Comparison of ENCODE assay signal across 25 cellular contexts in genomic region chr5:1000329-1000728, GRCh38. TPM values are rescaled to one million over a fixed set of nuclear protein-coding genes. Genes with fewer than 3 reads are reported as not detected.
A peak's percentile ranks its signal among the peaks of the same experiment; 100 is the strongest.
DNase-seq lines count a peak whose midpoint lies in the region; ATAC-seq, FAIRE-seq and TF ChIP-seq lines count a peak whose summit lies in the region.
"Had no signal": no experiment of that assay in that cellular context is flagged by ENCODE, and none has a peak within 500 bp of the region (broad histone marks: within the 10 kb centered on the region; RNA-seq: fewer than 3 reads in every experiment).

No MANE protein-coding gene starts in this region.

- intact Hi-C loops in lower lobe of right lung (cut with DNase I) (no loop called here), testis (cut with DNase I; ENCODE audit: low total_unique reads) (no loop called here)

- H3K36me3 ChIP-seq in WERI-Rb-1 = no peaks in the 10 kb centered on the region
- H3K36me3 ChIP-seq in lower lobe of right lung = no peaks in the 10 kb centered on the region
- H3K36me3 ChIP-seq in testis (ENCODE audit: low read depth, missing control alignments) = no peaks in the 10 kb centered on the region
- no peaks in the 10 kb centered on the region for H3K36me3 ChIP-seq in GM23248 (ENCODE audit: low read depth)
- no peaks in the 10 kb centered on the region for H3K36me3 ChIP-seq in small intestine (ENCODE audit: control insufficient read depth in 2 of 2, insufficient read depth in 2 of 2, low read length in 2 of 2)
- H3K36me3 ChIP-seq: BE2C, uterus had no signal

- DNase-seq in activated effector memory CD4-positive, alpha-beta T cell treated with anti-CD3 and anti-CD28 coated beads, Interleukin-2, amount 50 U/mL, for 16 hours = peak; percentile 47
- DNase-seq in activated effector memory CD4-positive, alpha-beta T cell treated with Interleukin-2 at 50 U/mL for 16 hours = no peak
- DNase-seq in WERI-Rb-1 (peak; percentile 5), lower lobe of right lung (peak; percentile 29), testis (peak; percentile 10), GM23248 (no peak), small intestine (no peak), frontal cortex (ENCODE audit: low spot score in 2 of 2) (no peak)
- DNase-seq: activated CD4-positive, alpha-beta T cell treated with anti-CD3 and anti-CD28 coated beads for 36 hours; anterior cingulate cortex; BE2C; EL; NCI-H1092; NCI-H1694 treated with DMSO at 0.1 percent for 48 hours; NCI-H446 treated with DMSO at 0.1 percent for 48 hours; NCI-H774; SHP77; stimulated activated naive B cell treated with anti-CD40 and anti-IgM and Interleukin-4, amounts not matched to agents 10 μg/mL and 1 μg/mL and 100 μg/mL, for 72 hours had no signal

- no peak for ATAC-seq in lower lobe of right lung
- ATAC-seq: activated CD4-positive, alpha-beta T cell treated with anti-CD3 and anti-CD28 coated beads for 36 hours; K562; left colon; Panc1; stimulated activated naive B cell treated with anti-CD40 and anti-IgM and Interleukin-4, amounts not matched to agents 10 μg/mL and 1 μg/mL and 100 μg/mL, for 72 hours had no signal

- no peaks in the 10 kb centered on the region for H3K79me2 ChIP-seq in GM23248 (ENCODE audit: insufficient read depth)
- H3K79me2 ChIP-seq: hepatocyte had no signal

- no peak for TF ChIP-seq CTCF in WERI-Rb-1 (IDR thresholded peaks at IDR 0.05; ENCODE audit: low read depth, low read length)
- TF ChIP-seq CTCF in lower lobe of right lung (IDR thresholded peaks at IDR 0.05) = no peak
- TF ChIP-seq CTCF in testis (IDR thresholded peaks at IDR 0.05) = no peak

- TF ChIP-seq POLR2A in testis (IDR thresholded peaks at IDR 0.05) = no peak

- no peaks in the 10 kb centered on the region for H3K9me2 ChIP-seq in GM23248 (ENCODE audit: insufficient read depth)

- H2AFZ ChIP-seq in GM23248 = no peak overlapping the region
- H2AFZ ChIP-seq: hepatocyte had no signal

- 81 to 97% methylated on average over 5 to 9 of the region's 9 CpGs for WGBS in testis, 2 donors
- 71 to 72% methylated on average over 9 of the region's 9 CpGs for WGBS in GM23248 (ENCODE audit: low coverage in 1 of 2, low lambda C conversion rate in 2 of 2, missing lambda C conversion rate in 2 of 2), 2 experiments
- 74 to 85% (median 84%) methylated on average over 9 of the region's 9 CpGs for WGBS in small intestine, 3 donors

- H3K4me1 ChIP-seq in lower lobe of right lung (peaks cover 29% of the 10 kb centered on the region), testis (peaks cover 14% of the 10 kb centered on the region), GM23248 (ENCODE audit: insufficient read depth) (no peaks in the 10 kb centered on the region; the same call in 1 of the 2 replicates), small intestine (ENCODE audit: control insufficient read depth in 2 of 2, insufficient read depth in 1 of 2, low read depth in 1 of 2, low read length in 1 of 2) (no peaks in the 10 kb centered on the region)
- H3K4me1 ChIP-seq: uterus had no signal

- in situ Hi-C loops in GM23248 (cut with MboI) = no loop called here

- H3K27ac ChIP-seq in WERI-Rb-1 = no peak overlapping the region
- H3K27ac ChIP-seq in lower lobe of right lung = no peak overlapping the region
- H3K27ac ChIP-seq in testis = no peak overlapping the region
- H3K27ac ChIP-seq in GM23248 = no peak overlapping the region
- no peak overlapping the region for H3K27ac ChIP-seq in small intestine (ENCODE audit: low read depth in 1 of 2, low read length in 1 of 2)
- H3K27ac ChIP-seq: hepatocyte, uterus had no signal

- H3K9ac ChIP-seq in GM23248 = no peak overlapping the region

- no peak overlapping the region for H3K4me2 ChIP-seq in GM23248 (ENCODE audit: unreplicated experiment)
- H3K4me2 ChIP-seq: hepatocyte had no signal

- H3K27me3 ChIP-seq in WERI-Rb-1 (ENCODE audit: insufficient read depth, low read depth, severe bottlenecking) (no peaks in the 10 kb centered on the region), lower lobe of right lung (ENCODE audit: low read depth) (peaks cover 2% of the 10 kb centered on the region), testis (no peaks in the 10 kb centered on the region), GM23248 (replicated peaks; ENCODE audit: insufficient read depth) (peaks cover 11% of the 10 kb centered on the region), small intestine (ENCODE audit: control insufficient read depth in 2 of 2, insufficient read depth in 2 of 2, low read length in 2 of 2) (no peaks in the 10 kb centered on the region)
- H3K27me3 ChIP-seq: uterus had no signal

- FAIRE-seq in small intestine (lab: Jason Lieb, UNC) (no peak), frontal cortex (lab: Jason Lieb, UNC) (no peak)
- FAIRE-seq: bronchial epithelial cell, K562 had no signal

- H3K9me3 ChIP-seq in WERI-Rb-1 (ENCODE audit: severe bottlenecking) (no peaks in the 10 kb centered on the region), lower lobe of right lung (no peaks in the 10 kb centered on the region), testis (no peaks in the 10 kb centered on the region), GM23248 (ENCODE audit: low read depth) (no peaks in the 10 kb centered on the region), small intestine (ENCODE audit: control insufficient read depth, low read depth) (no peaks in the 10 kb centered on the region)
- H3K9me3 ChIP-seq: BE2C, uterus had no signal

- H3F3A ChIP-seq in GM23248 (ENCODE audit: insufficient read depth) = no peaks in the 10 kb centered on the region

- no peaks in the 10 kb centered on the region for H4K20me1 ChIP-seq in GM23248 (ENCODE audit: insufficient read depth)

- H3K4me3 ChIP-seq in WERI-Rb-1 (ENCODE audit: low read depth, low read length) (no peak overlapping the region), lower lobe of right lung (no peak overlapping the region), testis (no peak overlapping the region), GM23248 (no peak overlapping the region), small intestine (ENCODE audit: low read depth in 1 of 2, low read length in 2 of 2) (no peak overlapping the region)
- H3K4me3 ChIP-seq: hepatocyte, K562, uterus had no signal

RNA-seq across cellular contexts. Expression of gene NKD2, which starts 8.3 kb away (rescaled TPM):
- total RNA-seq in lower lobe of right lung (24.1 TPM), testis (10 to 100 TPM; 31.6 to 42.1 TPM), frontal cortex (2.9 TPM)
- polyA plus RNA-seq in testis (ENCODE audit: insufficient read depth, low read depth, low replicate concordance) (16.5 TPM), GM23248 (2016; fragmentation: Nextera tagmentation; extraction: Ambion mirVana) (not detected in 2 replicates), small intestine (1 to 10 TPM in 1 of 3 donors, under 1 TPM in 2; 0.22 to 3.7 (median 0.81) TPM)
- not detected in 2 replicates for total RNA-seq in GM23248 (2014; rRNA removed; shearing (Covaris generic))
- total RNA-seq: myocyte had no signal

Comparison
In these comparisons a context has a peak if more than half of its experiments do, and no peak if none do; other contexts are left out.
1. DNase-seq: peak in activated effector memory CD4-positive, alpha-beta T cell treated with anti-CD3 and anti-CD28 coated beads, Interleukin-2, amount 50 U/mL, for 16 hours (single experiment), WERI-Rb-1 (single experiment), lower lobe of right lung (single experiment) and testis (single experiment); none in activated effector memory CD4-positive, alpha-beta T cell treated with Interleukin-2 at 50 U/mL for 16 hours (single experiment), GM23248 (single experiment), small intestine (single experiment) and frontal cortex (0 of 2).